8 cellular contexts compared by ENCODE assay signal in the genomic region with DNA sequence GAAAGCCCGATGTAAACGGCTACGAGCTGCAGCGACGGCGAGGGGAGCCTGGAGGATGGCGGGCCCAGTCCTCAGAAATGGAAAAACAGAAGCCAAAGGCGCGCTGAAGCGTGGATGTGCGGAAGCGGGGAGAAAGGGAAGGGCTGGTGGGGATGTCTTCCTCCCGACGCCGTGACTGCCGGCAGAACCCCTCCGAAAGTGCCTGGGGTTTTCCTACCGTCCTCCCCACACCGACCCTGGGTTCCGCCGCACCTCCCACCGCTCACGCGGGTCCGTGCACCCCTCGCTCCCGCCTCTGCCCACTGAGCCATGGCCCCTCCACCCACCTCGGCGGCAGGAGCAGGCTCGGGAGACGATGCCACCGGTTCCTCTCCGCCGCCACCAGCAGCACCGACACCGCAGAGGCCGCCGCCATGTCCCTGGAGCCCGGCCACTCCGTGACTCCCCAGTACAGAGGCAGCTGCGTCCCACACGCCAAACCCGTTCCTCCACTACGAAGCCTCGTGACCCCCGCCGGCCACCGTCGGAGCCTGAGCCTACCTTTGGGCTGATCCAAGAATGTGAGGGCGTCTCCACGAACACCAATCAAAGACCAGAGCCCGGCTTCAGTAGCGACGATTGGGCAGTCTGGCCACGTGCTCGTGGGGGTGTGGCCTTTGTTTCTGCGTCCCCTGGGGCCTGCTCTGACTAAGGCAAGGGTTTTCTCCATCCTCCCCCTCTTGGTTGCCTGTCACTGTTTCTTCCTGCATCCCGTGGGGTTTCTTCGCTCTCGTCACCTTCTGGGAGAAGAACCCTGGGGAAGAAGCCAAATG. TPM values are rescaled to one million over a fixed set of nuclear protein-coding genes. Genes with fewer than 3 reads are reported as not detected.
DNase-seq lines count a peak whose midpoint lies in the region; ATAC-seq and TF ChIP-seq lines count a peak whose summit lies in the region.

MCCC1 (minus strand) TSS at position 471 of the 812 bp plus-strand sequence; CDS start at position 415, 56 bp downstream.

- H3K9me3 ChIP-seq in ES-I3 (ENCODE audit: control insufficient read depth, insufficient read depth, low read length) (no peaks in the 10 kb centered on the region), HAP-1 (no peaks in the 10 kb centered on the region), MM.1S (replicated peaks; ENCODE audit: insufficient read depth, low read length) (no peaks in the 10 kb centered on the region), SJSA1 (replicated peaks) (no peaks in the 10 kb centered on the region), neural progenitor cell (ENCODE audit: low read depth) (no peaks in the 10 kb centered on the region)

- H3K27ac ChIP-seq in MM.1S (ENCODE audit: low read length), result peak within 1 kb of the TSS; percentile 54
- H3K27ac ChIP-seq in SJSA1, result peak within 1 kb of the TSS; percentile 59
- H3K27ac ChIP-seq in foreskin keratinocyte, result peak within 1 kb of the TSS; percentile 39
- H3K27ac ChIP-seq in neural progenitor cell, result peak within 1 kb of the TSS; percentile 17

- H3K4me3 ChIP-seq in HAP-1, result peak within 1 kb of the TSS; percentile 83
- H3K4me3 ChIP-seq in MM.1S (ENCODE audit: low read length), result peak within 1 kb of the TSS; percentile 82
- H3K4me3 ChIP-seq in SJSA1, result peak within 1 kb of the TSS; percentile 71
- peak within 1 kb of the TSS; percentile 70 for H3K4me3 ChIP-seq in neural progenitor cell

- H3K27me3 ChIP-seq in HAP-1 (ENCODE audit: low read depth) (no peaks in the 10 kb centered on the region), MM.1S (replicated peaks; ENCODE audit: insufficient read depth, low read length) (no peaks in the 10 kb centered on the region), SJSA1 (replicated peaks) (no peaks in the 10 kb centered on the region), foreskin keratinocyte (no peaks in the 10 kb centered on the region), neural progenitor cell (no peaks in the 10 kb centered on the region)

- H3K4me1 ChIP-seq in ES-I3 (ENCODE audit: insufficient read depth, low read length) (peaks cover 6% of the 10 kb centered on the region), HAP-1 (peaks cover 4% of the 10 kb centered on the region), MM.1S (ENCODE audit: low read length) (peaks cover 11% of the 10 kb centered on the region), SJSA1 (replicated peaks) (peaks cover 19% of the 10 kb centered on the region), foreskin keratinocyte (peaks cover 18% of the 10 kb centered on the region), neural progenitor cell (peaks cover 12% of the 10 kb centered on the region)

- H4K20me1 ChIP-seq in MM.1S (ENCODE audit: insufficient read depth, low read length), result no peaks in the 10 kb centered on the region
- H4K20me1 ChIP-seq in neural progenitor cell (ENCODE audit: low read depth), result peaks cover 4% of the 10 kb centered on the region

- peaks cover 3% of the 10 kb centered on the region for H3K27me3 Mint-ChIP-seq in neural progenitor cell (ENCODE audit: insufficient read depth, low read depth)

- TF ChIP-seq CTCF in MM.1S (IDR thresholded peaks at IDR 0.05; ENCODE audit: low read length), result no peak
- TF ChIP-seq CTCF in foreskin keratinocyte (conservative IDR thresholded peaks at IDR 0.05), result no peak
- TF ChIP-seq CTCF in neural progenitor cell (IDR thresholded peaks at IDR 0.05), result no peak

- no peaks in the 10 kb centered on the region for H3K9me3 Mint-ChIP-seq in neural progenitor cell

- H3K4me3 Mint-ChIP-seq in neural progenitor cell, result peak within 1 kb of the TSS; percentile 98

- no peaks in the 10 kb centered on the region for H3K36me3 Mint-ChIP-seq in neural progenitor cell

- H3K79me2 ChIP-seq in MM.1S (ENCODE audit: low read length) (peaks cover 37% of the 10 kb centered on the region), neural progenitor cell (ENCODE audit: low read depth) (peaks cover 26% of the 10 kb centered on the region)

- in situ Hi-C loops in HAP-1 (cut with MboI; ENCODE audit: low sequenced_read_pairs), result no loop called here

- H2AFZ ChIP-seq in MM.1S (ENCODE audit: low read length), result peak within 1 kb of the TSS; percentile 81
- peak within 1 kb of the TSS; percentile 61 for H2AFZ ChIP-seq in neural progenitor cell (replicated peaks)

- H3K4me2 ChIP-seq in MM.1S (ENCODE audit: low read depth, low read length) (peak within 1 kb of the TSS; percentile 86), neural progenitor cell (peak within 1 kb of the TSS; percentile 80)

- H3K4me1 Mint-ChIP-seq in neural progenitor cell, result peaks cover 27% of the 10 kb centered on the region

- H3K36me3 ChIP-seq in ES-I3 (ENCODE audit: insufficient read depth, low read length) (no peaks in the 10 kb centered on the region), HAP-1 (replicated peaks) (no peaks in the 10 kb centered on the region), MM.1S (replicated peaks; ENCODE audit: insufficient read depth, low read length) (no peaks in the 10 kb centered on the region), SJSA1 (peaks cover 4% of the 10 kb centered on the region; the same call in 1 of the 2 replicates), neural progenitor cell (no peaks in the 10 kb centered on the region)

- H3K27ac Mint-ChIP-seq in neural progenitor cell, result peak within 1 kb of the TSS; percentile 94

- peak; percentile 98 to 99 for DNase-seq in HAP-1 (ENCODE audit: low spot score in 2 of 2)
- DNase-seq in MM.1S, result peak; percentile 100
- DNase-seq in SJSA1 (ENCODE audit: low read depth in 1 of 2, low spot score in 2 of 2), result peak; percentile 93 to 98
- peak; percentile 90 to 95 (median 94) for DNase-seq in activated naive CD4-positive, alpha-beta T cell (lab: John Stamatoyannopoulos, UW)
- peak; percentile 96 to 99 for DNase-seq in foreskin keratinocyte
- peak; percentile 98 for DNase-seq in neural progenitor cell (ENCODE audit: low spot score)
- DNase-seq in stromal cell of bone marrow (ENCODE audit: low read depth), result peak; percentile 97

- H3K9me2 ChIP-seq in MM.1S (replicated peaks; ENCODE audit: insufficient read depth, low read length), result no peaks in the 10 kb centered on the region

- H3F3A ChIP-seq in MM.1S (ENCODE audit: insufficient read depth, low read length), result peaks cover 12% of the 10 kb centered on the region
- peaks cover 5% of the 10 kb centered on the region for H3F3A ChIP-seq in neural progenitor cell (ENCODE audit: low read depth)

- H3K9ac ChIP-seq in ES-I3 (ENCODE audit: low read depth, low read length) (peak within 1 kb of the TSS; percentile 85), MM.1S (ENCODE audit: low read length) (peak within 1 kb of the TSS; percentile 76), neural progenitor cell (peak within 1 kb of the TSS; percentile 50)

- ATAC-seq in foreskin keratinocyte, result peak; percentile 98

RNA-seq across cellular contexts. Expression of gene MCCC1, which starts in this region (rescaled TPM):
- total RNA-seq in SJSA1 (2014; rRNA removed; shearing (Covaris generic)), result 13.4 and 24.7 TPM in 2 replicates
- total RNA-seq in foreskin keratinocyte (11.6 and 12.9 TPM in 2 replicates), neural progenitor cell (ENCODE audit: low replicate concordance) (29.9 and 34.9 TPM in 2 replicates)
- polyA plus RNA-seq in foreskin keratinocyte, result 10.4 and 13.5 TPM in 2 replicates

Comparison
In these comparisons a context has a peak if more than half of its experiments do, and no peak if none do; other contexts are left out.
1. Peak in every context shown above with its lines: DNase-seq, ATAC-seq, H3K4me3 ChIP-seq and H3K27ac ChIP-seq.